In the genomic region with DNA sequence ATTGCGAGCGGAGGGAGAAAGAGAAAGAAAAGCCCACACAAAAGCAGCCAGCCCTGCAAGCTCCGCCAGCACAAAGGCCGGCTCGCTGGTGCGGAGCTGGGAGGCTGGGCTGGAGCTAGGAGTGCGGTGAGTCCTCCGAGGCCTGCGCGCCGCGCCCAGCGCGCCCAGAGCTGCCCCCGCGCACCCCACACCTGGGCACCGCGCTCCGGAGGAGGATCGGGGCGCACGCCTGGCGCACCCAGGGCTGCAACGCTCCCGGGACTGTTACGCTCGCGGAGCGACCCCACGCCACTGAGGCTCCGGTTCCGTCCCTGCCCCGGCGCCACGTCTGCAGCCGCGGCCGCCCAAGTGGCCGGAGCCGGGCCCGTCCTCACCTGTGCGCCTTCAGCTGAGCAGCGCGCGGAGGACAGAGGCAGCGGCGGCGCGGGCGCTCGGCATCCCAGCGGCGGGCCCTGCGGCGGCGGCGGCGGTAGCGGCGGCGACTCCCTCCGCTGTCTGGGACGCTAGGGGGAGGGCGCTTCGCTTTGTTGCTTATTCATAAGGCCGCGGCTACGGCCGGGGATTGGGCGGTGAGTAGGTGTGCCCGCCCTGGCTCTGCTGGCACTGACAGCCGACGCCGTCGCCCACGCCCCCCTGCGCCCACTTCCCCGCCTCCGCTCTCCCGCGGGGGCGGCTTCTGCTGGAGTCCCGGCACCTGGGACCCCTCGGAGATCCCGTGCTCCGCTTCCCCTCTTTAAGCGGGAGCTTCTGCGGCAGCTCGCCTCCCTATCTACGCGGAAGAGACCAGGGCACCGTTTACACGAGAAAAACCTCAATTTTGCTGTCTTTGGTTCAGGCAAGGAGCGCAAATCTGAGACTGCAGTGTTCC, we compare ENCODE assay signal across 8 cellular contexts. TPM values are rescaled to one million over a fixed set of nuclear protein-coding genes. Genes with fewer than 3 reads are reported as not detected.
A peak's percentile ranks its signal among the peaks of the same experiment; 100 is the strongest.
DNase-seq lines count a peak whose midpoint lies in the region; ATAC-seq and TF ChIP-seq lines count a peak whose summit lies in the region.

A gene with protein sequence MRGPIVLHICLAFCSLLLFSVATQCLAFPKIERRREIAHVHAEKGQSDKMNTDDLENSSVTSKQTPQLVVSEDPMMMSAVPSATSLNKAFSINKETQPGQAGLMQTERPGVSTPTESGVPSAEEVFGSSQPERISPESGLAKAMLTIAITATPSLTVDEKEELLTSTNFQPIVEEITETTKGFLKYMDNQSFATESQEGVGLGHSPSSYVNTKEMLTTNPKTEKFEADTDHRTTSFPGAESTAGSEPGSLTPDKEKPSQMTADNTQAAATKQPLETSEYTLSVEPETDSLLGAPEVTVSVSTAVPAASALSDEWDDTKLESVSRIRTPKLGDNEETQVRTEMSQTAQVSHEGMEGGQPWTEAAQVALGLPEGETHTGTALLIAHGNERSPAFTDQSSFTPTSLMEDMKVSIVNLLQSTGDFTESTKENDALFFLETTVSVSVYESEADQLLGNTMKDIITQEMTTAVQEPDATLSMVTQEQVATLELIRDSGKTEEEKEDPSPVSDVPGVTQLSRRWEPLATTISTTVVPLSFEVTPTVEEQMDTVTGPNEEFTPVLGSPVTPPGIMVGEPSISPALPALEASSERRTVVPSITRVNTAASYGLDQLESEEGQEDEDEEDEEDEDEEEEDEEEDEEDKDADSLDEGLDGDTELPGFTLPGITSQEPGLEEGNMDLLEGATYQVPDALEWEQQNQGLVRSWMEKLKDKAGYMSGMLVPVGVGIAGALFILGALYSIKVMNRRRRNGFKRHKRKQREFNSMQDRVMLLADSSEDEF (minus strand): TSS at position 513 of the 868 bp plus-strand sequence. CDS start 12,855 bp downstream, outside the sequence.

- H3K9me3 ChIP-seq in spleen: no peaks in the 10 kb centered on the region

- no peaks in the 10 kb centered on the region for H3K36me3 ChIP-seq in spleen

- H3K27ac ChIP-seq in spleen: peak within 1 kb of the TSS in 4 of 8 donors; percentile 14 to 51 (median 46)

- H3K4me1 Mint-ChIP-seq in activated B cell treated with CpG ODN at 0.5 μM for 24 hours: peaks cover 14% of the 10 kb centered on the region

- H3K27me3 ChIP-seq in spleen (replicated peaks in 1 of 7): peaks cover 0 to 85% (median 18%) of the 10 kb centered on the region in 7 donors

- ATAC-seq in GM18861 (IDR thresholded peaks at IDR 0.05; ENCODE audit: unreplicated experiment) (peak; percentile 88), HG03097 (IDR thresholded peaks at IDR 0.05; ENCODE audit: low FRiP score, unreplicated experiment) (peak; percentile 92), activated B cell treated with CpG ODN at 0.5 μM for 24 hours (ENCODE audit: low read depth) (peak; percentile 99)

- WGBS in spleen, 5 donors: 0 to 1% (median 0%) methylated on average over 32 to 94 of the region's 94 CpGs

- no peak within 1 kb of the TSS for H3K27ac Mint-ChIP-seq in activated B cell treated with CpG ODN at 0.5 μM for 24 hours

- POLR2A ChIA-PET in activated B cell treated with CpG ODN at 0.5 μM for 24 hours (lab: Charles Lee): interaction anchor here (0.6 kb wide), 1 partner anchor 827 kb away, joined by 9 read pairs; no protein-coding TSS in a partner anchor

- DNase-seq in 8988T (peak; percentile 75), NCI-H2171 (lab: John Stamatoyannopoulos, UW) (peak; percentile 91), activated B cell treated with CpG ODN at 0.5 μM for 24 hours (peak; percentile 60), iris pigment epithelial cell (ENCODE audit: low read depth) (peak; percentile 78), spleen (peak; percentile 89)
- DNase-seq in central memory CD4-positive, alpha-beta T cell: peak; percentile 50

- TF ChIP-seq CTCF in activated B cell treated with CpG ODN at 0.5 μM for 24 hours (IDR thresholded peaks at IDR 0.05): no peak
- TF ChIP-seq CTCF in spleen (IDR thresholded peaks at IDR 0.05 in 8 of 11, conservative IDR thresholded peaks at IDR 0.05 in 3 of 11): peak in 2 of 11 experiments; percentile 25 to 32

- no peak for TF ChIP-seq POLR2A in spleen (IDR thresholded peaks at IDR 0.05)

- intact Hi-C loops in activated B cell treated with CpG ODN at 0.5 μM for 24 hours (cut with micrococcal nuclease) (loop anchor here (1.0 kb wide), 1 partner anchor 48 kb away; the partner anchor contains the start of gene ACTR10), spleen (cut with DNase I; ENCODE audit: low total_unique reads) (no loop called here)

- H3K4me3 ChIP-seq in spleen: peak within 1 kb of the TSS; percentile 58 to 93 (median 81)

- H3K27me3 Mint-ChIP-seq in activated B cell treated with CpG ODN at 0.5 μM for 24 hours: peaks cover 43% of the 10 kb centered on the region

- H3K4me3 Mint-ChIP-seq in activated B cell treated with CpG ODN at 0.5 μM for 24 hours: peak within 1 kb of the TSS; percentile 79

- CTCF ChIA-PET in activated B cell treated with CpG ODN at 0.5 μM for 24 hours (lab: Charles Lee): no interaction called here

- no peaks in the 10 kb centered on the region for H3K9me3 Mint-ChIP-seq in activated B cell treated with CpG ODN at 0.5 μM for 24 hours

- no peaks in the 10 kb centered on the region for H3K36me3 Mint-ChIP-seq in activated B cell treated with CpG ODN at 0.5 μM for 24 hours (ENCODE audit: low read depth)

- H3K4me1 ChIP-seq in spleen: peaks cover 8 to 25% (median 16%) of the 10 kb centered on the region in 6 donors

RNA-seq across cellular contexts. Expression of the gene that starts here (rescaled TPM):
- not detected in 2 replicates for total RNA-seq in activated B cell treated with CpG ODN at 0.5 μM for 24 hours
- total RNA-seq in spleen: 1 to 10 TPM in 6 of 7 donors, under 1 TPM in 1; 0.73 to 3.7 (median 1.5) TPM
- polyA plus RNA-seq in spleen: under 1 TPM; 0.02 to 0.16 (median 0.12) TPM

Comparison
In these comparisons a context has a peak if more than half of its experiments do, and no peak if none do; other contexts are left out.
1. Peak in DNase-seq and ATAC-seq in activated B cell treated with CpG ODN at 0.5 μM for 24 hours; RNA of the gene not detected or under 1 TPM.